8 cellular contexts compared by ENCODE assay signal in the genomic region with DNA sequence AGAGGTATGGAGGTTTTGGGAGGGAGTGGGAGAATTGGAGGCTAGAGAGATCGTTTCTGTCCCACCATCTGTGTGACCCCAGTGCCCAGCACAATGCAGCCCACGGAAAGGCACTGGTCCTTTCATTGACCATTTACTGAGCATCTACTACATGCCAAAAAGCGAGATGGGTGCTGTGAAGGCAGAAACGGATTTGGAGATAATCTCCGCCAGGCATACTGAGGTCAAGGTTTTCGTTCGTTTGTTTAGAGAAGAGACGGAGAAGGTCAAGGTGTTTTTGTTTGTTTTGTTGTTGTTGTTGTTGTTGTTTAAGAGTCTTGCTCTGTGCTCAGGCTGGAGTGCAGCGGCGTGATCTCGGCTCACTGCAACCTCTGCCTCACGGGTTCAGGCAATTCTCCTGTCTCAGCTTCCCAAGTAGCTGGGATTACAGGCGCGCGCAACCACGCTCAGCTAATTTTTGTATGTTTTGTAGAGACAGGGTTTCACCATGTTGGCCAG. TPM values are rescaled to one million over a fixed set of nuclear protein-coding genes. Genes with fewer than 3 reads are reported as not detected.
A peak's percentile ranks its signal among the peaks of the same experiment; 100 is the strongest.
DNase-seq lines count a peak whose midpoint lies in the region; FAIRE-seq and TF ChIP-seq lines count a peak whose summit lies in the region.

No MANE protein-coding gene starts in this region.

- H3K27me3 ChIP-seq in BE2C (no peaks in the 10 kb centered on the region), MG63 (no peaks in the 10 kb centered on the region), duodenal mucosa (ENCODE audit: control insufficient read depth in 1 of 2, insufficient read depth in 2 of 2, low read length in 2 of 2) (no peaks in the 10 kb centered on the region)

- H3K36me3 ChIP-seq in BE2C (peaks cover 2% of the 10 kb centered on the region; the same call in 1 of the 2 replicates), MG63 (peaks cover 19% of the 10 kb centered on the region), duodenal mucosa (ENCODE audit: control insufficient read depth in 1 of 2, insufficient read depth in 2 of 2, low read length in 2 of 2) (peaks cover 0 to 2% of the 10 kb centered on the region in 2 donors)

- H3K27ac ChIP-seq in duodenal mucosa (ENCODE audit: low read depth, low read length) = no peak overlapping the region

- H3K4me3 ChIP-seq in BE2C (ENCODE audit: low read depth, low read length) = peak overlapping the region; percentile 89
- peak overlapping the region; percentile 87 for H3K4me3 ChIP-seq in MG63
- peak overlapping the region; percentile 89 to 98 for H3K4me3 ChIP-seq in duodenal mucosa (ENCODE audit: low read depth in 1 of 2, low read length in 2 of 2)

- no peaks in the 10 kb centered on the region for H3K9me3 Mint-ChIP-seq in nephron

- TF ChIP-seq CTCF in BE2C (IDR thresholded peaks at IDR 0.05; ENCODE audit: low read depth, low read length) (no peak), nephron (IDR thresholded peaks at IDR 0.05; ENCODE audit: unreplicated experiment in 3 of 3) (no peak)

- H3K4me1 Mint-ChIP-seq in nephron = peaks cover 28% of the 10 kb centered on the region

- H3K9me3 ChIP-seq in BE2C = no peaks in the 10 kb centered on the region
- no peaks in the 10 kb centered on the region for H3K9me3 ChIP-seq in MG63
- no peaks in the 10 kb centered on the region for H3K9me3 ChIP-seq in duodenal mucosa (ENCODE audit: control insufficient read depth in 1 of 2, low read length in 2 of 2)

- H3K27me3 Mint-ChIP-seq in nephron (ENCODE audit: low read depth) = peaks cover 7% of the 10 kb centered on the region

- H3K36me3 Mint-ChIP-seq in nephron (ENCODE audit: low read depth) = peaks cover 5% of the 10 kb centered on the region

- peak overlapping the region; percentile 65 to 92 (median 77) for H3K27ac Mint-ChIP-seq in nephron

- H3K4me1 ChIP-seq in BE2C (no peaks in the 10 kb centered on the region), duodenal mucosa (ENCODE audit: control insufficient read depth in 1 of 2, insufficient read depth in 2 of 2, low read length in 2 of 2) (peaks cover 11 to 19% of the 10 kb centered on the region in 2 donors)

- peak overlapping the region; percentile 95 to 96 (median 96) for H3K4me3 Mint-ChIP-seq in nephron

- no peak overlapping the region for H3K9ac ChIP-seq in duodenal mucosa (ENCODE audit: low read depth in 1 of 2, low read length in 2 of 2)

- DNase-seq in BE2C (peak; percentile 16), MG63 (no peak), C1 segment of cervical spinal cord (lab: John Stamatoyannopoulos, UW) (no peak), RCC 7860 (ENCODE audit: low spot score) (no peak), NCI-H2227 (lab: John Stamatoyannopoulos, UW; ENCODE audit: unreplicated experiment) (no peak), NCI-H187 treated with DMSO at 0.1 percent for 48 hours (lab: John Stamatoyannopoulos, UW) (no peak)

- no peak for FAIRE-seq in RCC 7860 (lab: Jason Lieb, UNC)

RNA-seq across cellular contexts. Expression of a gene that starts 0.6 kb away (rescaled TPM):
- 9.8 TPM for polyA plus RNA-seq in BE2C (2012; ENCODE audit: insufficient read depth, insufficient read length, low read depth)
- 3.2 and 3.8 TPM in 2 replicates for total RNA-seq in MG63 (2014; rRNA removed; shearing (Covaris generic); ENCODE audit: low replicate concordance)

RNA-seq across cellular contexts. Expression of a gene that starts 56.2 kb away (rescaled TPM):
- 4.4 TPM for polyA plus RNA-seq in BE2C (2012; ENCODE audit: insufficient read depth, insufficient read length, low read depth)
- 2.3 and 2.5 TPM in 2 replicates for total RNA-seq in MG63 (2014; rRNA removed; shearing (Covaris generic); ENCODE audit: low replicate concordance)
